In genomic region chr12:8829621-8830020, GRCh38 we compare ENCODE assay signal across 2 cellular contexts.
A peak's percentile ranks its signal among the peaks of the same experiment; 100 is the strongest.
TF ChIP-seq lines count a peak whose summit lies in the region.

No MANE protein-coding gene starts in this region.

TF ChIP-seq in SK-N-SH, 30 proteins besides CTCF, POLR2A, EP300 and RAD21 (continued from another document):
- TF ChIP-seq REST (IDR thresholded peaks at IDR 0.05; ENCODE audit: low read depth, low read length) (peak; percentile 51; the same call in 1 of the 2 replicates), MXI1 (IDR thresholded peaks at IDR 0.05; ENCODE audit: low read depth, low read length) (no peak), RCOR1 (IDR thresholded peaks at IDR 0.05; ENCODE audit: low read length) (no peak), USF1 (IDR thresholded peaks at IDR 0.05; ENCODE audit: borderline replicate concordance, low read depth) (no peak)
TF ChIP-seq in SK-N-SH: peak in this region for 1.

TF ChIP-seq in SK-N-SH treated with all-trans-retinoic acid at 6 μM for 48 hours, 23 proteins besides CTCF, POLR2A, EP300 and RAD21 (continued from another document):
- TF ChIP-seq BACH2 (CRISPR knock-in tag; IDR thresholded peaks at IDR 0.05; ENCODE audit: borderline replicate concordance) (no peak), OSR1 (CRISPR knock-in tag; IDR thresholded peaks at IDR 0.05) (no peak), PPARA (CRISPR knock-in tag; IDR thresholded peaks at IDR 0.05; ENCODE audit: borderline replicate concordance) (no peak), ZFP3 (CRISPR knock-in tag; IDR thresholded peaks at IDR 0.05) (no peak), TOX (CRISPR knock-in tag; IDR thresholded peaks at IDR 0.05; ENCODE audit: borderline replicate concordance) (no peak), ZFP30 (CRISPR knock-in tag; IDR thresholded peaks at IDR 0.05) (no peak), ARNTL (CRISPR knock-in tag; IDR thresholded peaks at IDR 0.05; ENCODE audit: borderline replicate concordance, low read depth) (no peak)
